ENCODE assay signal across 17 cellular contexts in the genomic region with DNA sequence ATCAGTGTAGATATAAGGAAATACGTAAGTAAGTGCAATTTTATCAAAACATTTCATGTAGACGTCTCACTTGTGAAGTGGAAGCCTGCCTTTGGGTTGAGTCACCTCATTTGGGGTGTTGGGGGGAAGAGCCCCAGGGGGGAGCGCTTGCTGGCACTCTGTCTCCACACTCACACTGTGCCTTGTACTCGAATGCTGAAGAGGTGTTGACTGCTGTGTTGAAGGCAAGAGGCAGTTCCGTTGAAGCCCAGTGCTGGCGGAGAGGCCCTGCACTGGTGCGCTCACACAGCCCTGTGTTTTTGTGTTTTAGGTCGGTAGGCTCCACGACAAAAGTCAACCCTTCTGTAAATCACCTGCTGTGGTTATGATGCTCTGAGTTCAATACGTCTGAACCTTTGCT.
"Had no signal": no experiment of that assay in that cellular context is flagged by ENCODE, and none has a peak within 500 bp of the region (broad histone marks: within the 10 kb centered on the region; RNA-seq: fewer than 3 reads in every experiment).

No MANE protein-coding gene starts in this region.

- H3K4me1 ChIP-seq: thyroid gland, upper lobe of right lung had no signal

- H3K36me3 ChIP-seq: heart left ventricle, suprapubic skin, thyroid gland, upper lobe of right lung had no signal

- H3K27me3 ChIP-seq: suprapubic skin, thyroid gland, upper lobe of right lung had no signal

- H3K36me3 Mint-ChIP-seq: mesothelial cell of epicardium; natural killer cell; stimulated activated effector memory CD8-positive, alpha-beta T cell treated with anti-CD3 and anti-CD28 coated beads, Interleukin-12 subunit alpha, Interleukin-12 subunit beta, amount 100 ng/mL, for 72 hours had no signal

- H3K4me3 Mint-ChIP-seq: mesothelial cell of epicardium; natural killer cell; neural crest cell; stimulated activated effector memory CD8-positive, alpha-beta T cell treated with anti-CD3 and anti-CD28 coated beads, Interleukin-12 subunit alpha, Interleukin-12 subunit beta, amount 100 ng/mL, for 72 hours had no signal

- H3K27ac Mint-ChIP-seq: mesothelial cell of epicardium; natural killer cell; stimulated activated effector memory CD8-positive, alpha-beta T cell treated with anti-CD3 and anti-CD28 coated beads, Interleukin-12 subunit alpha, Interleukin-12 subunit beta, amount 100 ng/mL, for 72 hours had no signal

- H3K4me3 ChIP-seq: coronary artery, heart left ventricle, suprapubic skin, thyroid gland, upper lobe of right lung had no signal

- DNase-seq: effector CD4-positive, alpha-beta T cell; foreskin melanocyte; heart left ventricle; hippocampal formation; kidney glomerular epithelial cell; natural killer cell; small intestine; stimulated activated CD4-positive, alpha-beta T cell treated with anti-CD3 and anti-CD28 coated beads, Interleukin-4, amount 100 ng/mL, for 1 hour; stimulated activated CD8-positive, alpha-beta memory T cell treated with anti-CD3 and anti-CD28 coated beads, Interleukin-4, amount 100 ng/mL, for 48 hours; stimulated activated naive CD8-positive, alpha-beta T cell treated with anti-CD3 and anti-CD28 coated beads, Interleukin-15, Interleukin-2, amounts not matched to agents 100 U/mL and 50 U/mL, for 24 hours; thyroid gland; upper lobe of right lung had no signal

- H3K9me3 Mint-ChIP-seq: mesothelial cell of epicardium; natural killer cell; neural crest cell; stimulated activated effector memory CD8-positive, alpha-beta T cell treated with anti-CD3 and anti-CD28 coated beads, Interleukin-12 subunit alpha, Interleukin-12 subunit beta, amount 100 ng/mL, for 72 hours had no signal

- H3K9me3 ChIP-seq: heart left ventricle, suprapubic skin, thyroid gland, upper lobe of right lung had no signal

- ATAC-seq: heart left ventricle; natural killer cell; stimulated activated effector memory CD8-positive, alpha-beta T cell treated with anti-CD3 and anti-CD28 coated beads, Interleukin-12 subunit alpha, Interleukin-12 subunit beta, amount 100 ng/mL, for 72 hours; stimulated activated naive CD8-positive, alpha-beta T cell treated with anti-CD3 and anti-CD28 coated beads, Interleukin-15, Interleukin-2, amounts not matched to agents 100 U/mL and 50 U/mL, for 24 hours; upper lobe of right lung had no signal

- H3K4me1 Mint-ChIP-seq: natural killer cell; stimulated activated effector memory CD8-positive, alpha-beta T cell treated with anti-CD3 and anti-CD28 coated beads, Interleukin-12 subunit alpha, Interleukin-12 subunit beta, amount 100 ng/mL, for 72 hours had no signal

- H3K27ac ChIP-seq: coronary artery, heart left ventricle, suprapubic skin, thyroid gland, upper lobe of right lung had no signal
